Comparison of ENCODE assay signal across 8 cellular contexts in the genomic region with DNA sequence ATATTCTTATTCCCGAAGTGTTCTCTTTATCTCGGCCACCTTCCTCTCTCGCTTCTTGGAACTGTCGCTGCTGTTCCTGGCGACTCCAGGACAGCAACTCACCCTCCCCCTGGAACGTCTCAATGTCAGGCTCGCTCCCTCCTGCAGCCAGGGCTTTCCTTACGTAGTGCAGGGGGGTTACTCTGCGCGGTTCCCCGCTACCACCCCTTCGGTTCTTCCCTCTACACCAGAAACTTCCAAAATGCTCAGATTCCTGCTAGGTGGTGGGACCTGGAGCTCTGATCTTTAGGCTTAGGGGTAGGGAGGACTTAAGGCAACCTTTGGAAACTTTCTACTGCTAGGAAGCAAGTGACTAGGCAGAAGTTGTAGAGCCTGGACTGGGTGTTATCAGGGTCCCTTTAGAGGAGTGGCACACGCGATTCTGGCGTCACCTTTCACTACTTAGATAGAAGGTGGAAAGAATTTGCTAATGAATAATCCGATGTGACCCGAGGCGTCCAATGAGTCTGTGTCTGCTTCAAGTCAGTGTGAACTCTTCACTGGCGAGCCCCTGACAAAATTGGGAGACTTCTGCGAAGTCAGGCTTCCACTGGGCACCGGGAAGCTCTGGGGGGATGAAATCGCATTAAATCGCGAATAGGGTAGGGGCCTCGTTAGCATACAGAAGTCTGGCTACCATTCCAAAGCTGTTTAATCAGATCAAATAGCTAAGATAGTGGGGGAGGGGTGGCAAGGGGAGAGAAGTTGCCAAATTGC. TPM values are rescaled to one million over a fixed set of nuclear protein-coding genes. Genes with fewer than 3 reads are reported as not detected.
A peak's percentile ranks its signal among the peaks of the same experiment; 100 is the strongest.
DNase-seq lines count a peak whose midpoint lies in the region; ATAC-seq and TF ChIP-seq lines count a peak whose summit lies in the region.

No MANE protein-coding gene starts in this region.

- ATAC-seq in Panc1, result peak; percentile 31; the same call in 1 of the 2 replicates
- ATAC-seq in memory B cell (ENCODE audit: low read depth), result no peak
- ATAC-seq in upper lobe of left lung (ENCODE audit: low FRiP score in 2 of 2), result peak in 1 of 2 donors; percentile 20
- no peak for ATAC-seq in GM21786 (IDR thresholded peaks at IDR 0.05; ENCODE audit: unreplicated experiment)
- no peak for ATAC-seq in HG03354 (IDR thresholded peaks at IDR 0.05; ENCODE audit: poor library complexity, severe bottlenecking, unreplicated experiment)

- POLR2A ChIA-PET in Panc1 (lab: Charles Lee), result no interaction called here

- peak overlapping the region; percentile 56 for H3K27ac Mint-ChIP-seq in memory B cell

- TF ChIP-seq CTCF in GM12875 (IDR thresholded peaks at IDR 0.05; ENCODE audit: borderline replicate concordance, insufficient read depth, low read depth, low read length) (no peak), Panc1 (IDR thresholded peaks at IDR 0.05) (no peak), coronary artery (IDR thresholded peaks at IDR 0.05) (no peak), upper lobe of left lung (IDR thresholded peaks at IDR 0.05) (no peak)

- no peaks in the 10 kb centered on the region for H3K9me3 ChIP-seq in Panc1 (ENCODE audit: control insufficient read depth, insufficient read depth, low read depth, low read length)
- H3K9me3 ChIP-seq in upper lobe of left lung, result no peaks in the 10 kb centered on the region

- H3K27ac ChIP-seq in Panc1 (ENCODE audit: low read length) (no peak overlapping the region), coronary artery (peak overlapping the region; percentile 23 to 54), upper lobe of left lung (peak overlapping the region in 1 of 4 donors; percentile 44)

- TF ChIP-seq POLR2A in upper lobe of left lung (IDR thresholded peaks at IDR 0.05), result no peak

- H3K27me3 ChIP-seq in Panc1 (ENCODE audit: control insufficient read depth, insufficient read depth, low read length), result peaks cover 30% of the 10 kb centered on the region
- H3K27me3 ChIP-seq in upper lobe of left lung, result peaks cover 0 to 16% (median 7%) of the 10 kb centered on the region in 4 donors

- H3K4me3 ChIP-seq in GM12875 (ENCODE audit: low read depth, low read length) (peak overlapping the region; percentile 50), Panc1 (ENCODE audit: low read depth in 2 of 2, low read length in 2 of 2) (peak overlapping the region; percentile 67 to 68), coronary artery (peak overlapping the region; percentile 85), upper lobe of left lung (peak overlapping the region; percentile 48 to 97 (median 74))

- H3K9me3 Mint-ChIP-seq in memory B cell, result no peaks in the 10 kb centered on the region

- in situ Hi-C loops in Panc1 (cut with HindIII; ENCODE audit: low pct_unique_long_range_greater_than_20kb, low sequenced_read_pairs), result no loop called here

- H3K4me3 Mint-ChIP-seq in memory B cell, result peak overlapping the region; percentile 91

- no peak for TF ChIP-seq EP300 in upper lobe of left lung (IDR thresholded peaks at IDR 0.05)

- CTCF ChIA-PET in Panc1 (lab: Charles Lee), result interaction anchor here (0.6 kb wide), 1 partner anchor 13 kb away, joined by 5 read pairs; no protein-coding TSS in a partner anchor

- intact Hi-C loops in Panc1 (cut with micrococcal nuclease; ENCODE audit: unreplicated experiment), result no loop called here

- peaks cover 13% of the 10 kb centered on the region for H3K4me1 Mint-ChIP-seq in memory B cell

- peaks cover 7% of the 10 kb centered on the region; the same call in 1 of the 2 replicates for H3K4me1 ChIP-seq in Panc1 (ENCODE audit: control insufficient read depth, insufficient read depth, low read length)
- peaks cover 19 to 33% (median 26%) of the 10 kb centered on the region in 4 donors for H3K4me1 ChIP-seq in upper lobe of left lung

- no peaks in the 10 kb centered on the region for H3K36me3 Mint-ChIP-seq in memory B cell

- no TSS peak for BruUV-seq in Panc1 (replicated peaks; lab: Mats Ljungman, UMichigan)

- H3K27me3 Mint-ChIP-seq in memory B cell, result no peaks in the 10 kb centered on the region

- no peak for DNase-seq in Panc1 (ENCODE audit: low read depth, low spot score)
- DNase-seq in coronary artery (ENCODE audit: low spot score), result no peak
- DNase-seq in memory B cell (ENCODE audit: low spot score in 2 of 2), result peak in 1 of 2 donors; percentile 31
- peak in 1 of 2 donors; percentile 27 for DNase-seq in upper lobe of left lung
- no peak for DNase-seq in NCI-H1105 treated with DMSO at 0.1 percent for 48 hours (lab: John Stamatoyannopoulos, UW)

- H3K36me3 ChIP-seq in Panc1 (ENCODE audit: control insufficient read depth, insufficient read depth, low read length) (peaks cover 3% of the 10 kb centered on the region; the same call in 1 of the 2 replicates), upper lobe of left lung (no peaks in the 10 kb centered on the region)

- WGBS in upper lobe of left lung, 2 donors, result 2 to 6% methylated on average over 24 to 25 of the region's 25 CpGs

RNA-seq across cellular contexts. Expression of gene DPF3, which starts 0.9 kb away (rescaled TPM):
- total RNA-seq in Panc1 (2021; ENCODE audit: unreplicated experiment) (not detected), upper lobe of left lung (1 to 10 TPM in 3 of 6 donors, under 1 TPM in 3; 0.30 to 1.3 (median 1.0) TPM)
- not detected for polyA plus RNA-seq in Panc1 (2012; ENCODE audit: insufficient read length)

RNA-seq across cellular contexts. Expression of gene DCAF4, which starts 31.5 kb away (rescaled TPM):
- total RNA-seq in Panc1 (2021; ENCODE audit: unreplicated experiment) (18.2 TPM), upper lobe of left lung (10 to 100 TPM; 15.4 to 46.1 (median 19.0) TPM)
- polyA plus RNA-seq in Panc1 (2012; ENCODE audit: insufficient read length), result 12.1 TPM
